Comparison of ENCODE assay signal across 1 cellular context in genomic region chr4:20456416-20456815, GRCh38.
TF ChIP-seq lines count a peak whose summit lies in the region.

No MANE protein-coding gene starts in this region.

TF ChIP-seq in SK-N-SH, 30 proteins besides CTCF, POLR2A, EP300 and RAD21 (continued from another document):
- no peak for TF ChIP-seq CHD2 (IDR thresholded peaks at IDR 0.05; ENCODE audit: low read length, partially characterized antibody)
- TF ChIP-seq RCOR1 (IDR thresholded peaks at IDR 0.05; ENCODE audit: low read length): no peak
- no peak for TF ChIP-seq IRF3 (IDR thresholded peaks at IDR 0.05; ENCODE audit: low read depth, low read length)
- no peak for TF ChIP-seq FOXM1 (IDR thresholded peaks at IDR 0.05; ENCODE audit: low read depth)
- no peak for TF ChIP-seq FOXJ3 (CRISPR knock-in tag; IDR thresholded peaks at IDR 0.05)
